11 cellular contexts compared by ENCODE assay signal in genomic region chr3:152607179-152607578, GRCh38.
"Had no signal": no experiment of that assay in that cellular context is flagged by ENCODE, and none has a peak within 500 bp of the region (broad histone marks: within the 10 kb centered on the region; RNA-seq: fewer than 3 reads in every experiment).

No MANE protein-coding gene starts in this region.

- H3K9ac ChIP-seq: GM23248 had no signal

- H3K4me3 ChIP-seq: GM23248, GM23338, HAP-1 had no signal

- H3K27ac ChIP-seq: GM23248 had no signal

- H2AFZ ChIP-seq: GM23248 had no signal

- DNase-seq: GM23248, GOT3, H7, H9, HCEC 1CT, HFFc6 had no signal

- FAIRE-seq: H1, H54 had no signal

- ATAC-seq: GM23338, HCT116 had no signal

- H3K4me2 ChIP-seq: GM23338 had no signal

- H3K9me3 ChIP-seq: HAP-1 had no signal

- H3K36me3 ChIP-seq: HAP-1 had no signal
